In the genomic region with DNA sequence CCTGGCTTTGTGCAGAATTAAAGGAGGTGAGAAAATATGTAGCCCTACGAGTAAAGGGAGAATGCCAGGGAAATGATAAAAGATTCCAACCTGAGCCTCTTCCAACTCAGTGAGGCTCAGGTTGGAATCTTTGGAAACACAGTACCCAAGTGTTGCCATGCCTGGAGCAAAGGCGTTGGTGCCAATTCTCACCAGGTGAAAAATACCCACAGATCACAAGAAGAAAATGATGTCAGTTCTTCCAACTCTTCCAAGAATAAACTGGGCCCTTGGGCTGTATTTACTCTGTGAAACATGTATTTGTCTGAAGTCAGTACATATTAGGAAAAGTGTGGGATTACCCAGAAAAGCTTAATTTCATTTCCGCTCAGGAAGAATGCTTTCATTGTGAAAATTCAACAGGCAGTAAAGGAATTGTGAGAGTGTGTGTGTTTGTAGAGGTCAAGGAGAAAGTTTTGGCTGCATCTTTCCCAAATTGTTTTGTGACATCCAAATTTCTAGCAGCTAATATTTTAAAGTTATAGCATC, we compare ENCODE assay signal across 8 cellular contexts.
"Had no signal": no experiment of that assay in that cellular context is flagged by ENCODE, and none has a peak within 500 bp of the region (broad histone marks: within the 10 kb centered on the region; RNA-seq: fewer than 3 reads in every experiment).

No MANE protein-coding gene starts in this region.

- H3K4me1 ChIP-seq: HAP-1 had no signal

- H3K9ac ChIP-seq: GM23248, KMS-11 had no signal

- H2AFZ ChIP-seq: GM23248 had no signal

- H3K4me2 ChIP-seq: KMS-11 had no signal

- H3K9me3 ChIP-seq: HAP-1 had no signal

- H3K27ac ChIP-seq: GM23248, HL-60, KMS-11 had no signal

- H3K36me3 ChIP-seq: HAP-1 had no signal

- H3K4me3 ChIP-seq: GM23248, HAP-1 had no signal

- DNase-seq: GM23248, GOT3, H7, KBM-7 had no signal

- ATAC-seq: HepG2 had no signal
